1 cellular context compared by ENCODE assay signal in the genomic region with DNA sequence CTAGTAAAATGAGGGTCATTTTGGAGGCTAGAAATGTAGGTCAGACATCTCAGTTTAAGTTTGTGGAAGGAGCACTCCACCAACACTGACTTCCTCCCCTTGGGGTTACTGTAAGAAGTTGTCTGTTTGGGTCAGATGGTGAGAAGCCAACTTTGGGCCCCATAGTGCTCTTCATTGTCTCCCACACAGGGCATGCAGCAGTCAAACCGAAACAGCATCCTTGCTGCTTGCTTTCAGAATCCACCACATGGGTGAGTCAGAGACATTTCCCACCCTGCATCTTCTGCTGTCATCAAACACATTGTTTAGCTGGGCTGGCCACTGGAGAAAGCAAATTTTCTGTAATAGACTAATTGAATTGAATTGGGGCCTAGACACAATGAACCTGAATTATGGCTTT.
TF ChIP-seq lines count a peak whose summit lies in the region.

No MANE protein-coding gene starts in this region.

TF ChIP-seq in GM12878, 131 proteins besides CTCF, POLR2A, EP300 and RAD21 (continued from another document and continues in another):
- TF ChIP-seq ZNF687 (IDR thresholded peaks at IDR 0.05) (no peak), LARP7 (IDR thresholded peaks at IDR 0.05) (no peak), DPF2 (IDR thresholded peaks at IDR 0.05) (peak; percentile 93), ESRRA (IDR thresholded peaks at IDR 0.05; ENCODE audit: low read length) (no peak), FOXM1 (IDR thresholded peaks at IDR 0.05; ENCODE audit: low read depth, low read length) (peak; percentile 91), EED (IDR thresholded peaks at IDR 0.05; ENCODE audit: low read depth) (peak; percentile 94), GATAD2B (conservative IDR thresholded peaks at IDR 0.05; ENCODE audit: low read depth) (peak; percentile 76), KLF5 (IDR thresholded peaks at IDR 0.05; ENCODE audit: partially characterized antibody) (no peak), USF1 (IDR thresholded peaks at IDR 0.05; ENCODE audit: borderline replicate concordance, extremely low read length, insufficient read depth, low read depth, low read length) (no peak), SMARCA5 (IDR thresholded peaks at IDR 0.05) (no peak), HDAC6 (IDR thresholded peaks at IDR 0.05; ENCODE audit: unreplicated experiment) (no peak), ASH2L (IDR thresholded peaks at IDR 0.05; ENCODE audit: borderline replicate concordance, low read depth) (no peak), CREM (IDR thresholded peaks at IDR 0.05; ENCODE audit: low read depth) (peak; percentile 90), ATF2 (IDR thresholded peaks at IDR 0.05; ENCODE audit: low read length) (peak; percentile 97), RELB (IDR thresholded peaks at IDR 0.05; ENCODE audit: low read depth) (peak; percentile 54; the same call in 1 of the 2 replicates), SKIL (IDR thresholded peaks at IDR 0.05; ENCODE audit: low read depth, poor library complexity, severe bottlenecking) (peak; percentile 87), MLLT1 (IDR thresholded peaks at IDR 0.05) (peak; percentile 69), YBX1 (IDR thresholded peaks at IDR 0.05) (no peak), JUND (IDR thresholded peaks at IDR 0.05; ENCODE audit: low read depth, low read length) (peak; percentile 91), RUNX3 (IDR thresholded peaks at IDR 0.05; ENCODE audit: low read length) (peak; percentile 97), ZBTB33 (IDR thresholded peaks at IDR 0.05) (no peak), BCL11A (IDR thresholded peaks at IDR 0.05; ENCODE audit: low read depth, low read length) (peak; percentile 98), SRF (IDR thresholded peaks at IDR 0.05; ENCODE audit: low read depth in 2 of 2, low read length in 2 of 2) (peak in 1 of 2 experiments; percentile 67; a peak in 1 of 4 replicates), IKZF2 (IDR thresholded peaks at IDR 0.05) (peak; percentile 93 to 94), JUNB (IDR thresholded peaks at IDR 0.05) (peak; percentile 97), IRF4 (IDR thresholded peaks at IDR 0.05; ENCODE audit: low read depth, low read length) (peak; percentile 99), NFYA (IDR thresholded peaks at IDR 0.05; ENCODE audit: borderline replicate concordance, low read depth, low read length) (no peak), HCFC1 (IDR thresholded peaks at IDR 0.05; ENCODE audit: low read length) (no peak), HSF1 (IDR thresholded peaks at IDR 0.05; ENCODE audit: low read depth, low read length) (no peak), ZBED1 (IDR thresholded peaks at IDR 0.05; ENCODE audit: borderline replicate concordance) (peak; percentile 85; the same call in 1 of the 2 replicates), RAD51 (IDR thresholded peaks at IDR 0.05) (no peak; the same call in 1 of the 2 replicates), STAT1 (conservative IDR thresholded peaks at IDR 0.05) (no peak), MTA2 (IDR thresholded peaks at IDR 0.05; ENCODE audit: low read depth) (peak; percentile 89), NFIC (IDR thresholded peaks at IDR 0.05; ENCODE audit: low read depth, low read length) (peak; percentile 93), ZNF274 (IDR thresholded peaks at IDR 0.05; ENCODE audit: insufficient read depth, insufficient read length) (no peak), BHLHE40 (IDR thresholded peaks at IDR 0.05; ENCODE audit: borderline replicate concordance in 1 of 2, low read depth in 2 of 2, low read length in 1 of 2) (peak; percentile 60 to 77), ZNF622 (IDR thresholded peaks at IDR 0.05) (no peak), BACH1 (IDR thresholded peaks at IDR 0.05; ENCODE audit: borderline replicate concordance) (no peak; the same call in 1 of the 2 replicates), USF2 (IDR thresholded peaks at IDR 0.05; ENCODE audit: borderline replicate concordance, low read depth, low read length) (no peak), CBX5 (IDR thresholded peaks at IDR 0.05; ENCODE audit: low read depth) (peak; percentile 89; the same call in 1 of the 2 replicates), ATF7 (IDR thresholded peaks at IDR 0.05; ENCODE audit: low read depth) (peak; percentile 82)
- TF ChIP-seq, protein P1, sequence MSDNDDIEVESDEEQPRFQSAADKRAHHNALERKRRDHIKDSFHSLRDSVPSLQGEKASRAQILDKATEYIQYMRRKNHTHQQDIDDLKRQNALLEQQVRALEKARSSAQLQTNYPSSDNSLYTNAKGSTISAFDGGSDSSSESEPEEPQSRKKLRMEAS (IDR thresholded peaks at IDR 0.05; ENCODE audit: low read depth, low read length): no peak
- TF ChIP-seq, protein P2, sequence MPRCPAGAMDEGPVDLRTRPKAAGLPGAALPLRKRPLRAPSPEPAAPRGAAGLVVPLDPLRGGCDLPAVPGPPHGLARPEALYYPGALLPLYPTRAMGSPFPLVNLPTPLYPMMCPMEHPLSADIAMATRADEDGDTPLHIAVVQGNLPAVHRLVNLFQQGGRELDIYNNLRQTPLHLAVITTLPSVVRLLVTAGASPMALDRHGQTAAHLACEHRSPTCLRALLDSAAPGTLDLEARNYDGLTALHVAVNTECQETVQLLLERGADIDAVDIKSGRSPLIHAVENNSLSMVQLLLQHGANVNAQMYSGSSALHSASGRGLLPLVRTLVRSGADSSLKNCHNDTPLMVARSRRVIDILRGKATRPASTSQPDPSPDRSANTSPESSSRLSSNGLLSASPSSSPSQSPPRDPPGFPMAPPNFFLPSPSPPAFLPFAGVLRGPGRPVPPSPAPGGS (IDR thresholded peaks at IDR 0.05; ENCODE audit: borderline replicate concordance, insufficient read depth, low read depth, low read length, poor library complexity, severe bottlenecking): peak; percentile 89
